6 cellular contexts compared by ENCODE assay signal in the genomic region with DNA sequence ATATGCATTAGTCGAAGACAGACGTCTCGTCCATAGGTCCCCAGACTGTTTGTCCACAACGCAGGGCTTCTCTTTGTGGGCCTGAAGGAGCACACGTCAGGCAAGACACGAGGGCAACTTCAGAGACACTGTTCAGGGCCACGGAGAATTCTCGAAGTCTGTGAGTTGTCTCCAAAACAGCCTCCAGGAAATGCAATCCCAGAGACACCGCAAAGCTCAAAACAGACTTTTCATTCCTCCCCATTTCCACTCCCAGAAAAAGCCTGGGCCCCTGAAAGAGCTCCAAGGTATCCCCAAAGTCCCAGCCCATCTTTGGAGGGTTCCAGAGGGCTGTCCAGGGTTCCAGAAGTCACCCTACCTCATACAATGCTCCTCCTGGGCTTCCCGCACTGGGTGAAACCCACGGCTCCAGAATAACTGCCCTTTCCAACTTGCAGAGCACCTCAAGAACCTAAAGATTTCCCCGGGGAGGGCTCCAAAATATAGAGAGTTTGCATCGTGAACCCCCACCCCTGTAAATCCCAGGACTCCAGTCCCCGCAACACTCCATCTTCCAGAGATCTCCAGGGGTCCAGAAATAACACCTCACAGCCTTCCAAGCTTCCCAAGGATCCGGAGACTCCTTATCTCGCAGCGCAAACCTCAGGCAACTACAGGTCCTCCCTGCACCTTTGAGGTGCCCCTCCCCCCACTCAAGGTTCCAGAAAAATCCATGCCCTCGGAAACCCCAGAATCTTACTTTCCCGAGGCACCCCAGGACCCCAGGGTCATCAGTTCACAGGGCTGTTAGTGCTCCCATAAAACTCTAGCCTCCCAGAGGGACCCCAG. TPM values are rescaled to one million over a fixed set of nuclear protein-coding genes. Genes with fewer than 3 reads are reported as not detected.
A peak's percentile ranks its signal among the peaks of the same experiment; 100 is the strongest.
DNase-seq lines count a peak whose midpoint lies in the region; ATAC-seq and TF ChIP-seq lines count a peak whose summit lies in the region.

No MANE protein-coding gene starts in this region.

- peaks cover 7% of the 10 kb centered on the region for H3K27me3 Mint-ChIP-seq in CD4-positive, CD25-positive, alpha-beta regulatory T cell

- peaks cover 8% of the 10 kb centered on the region for H3K36me3 Mint-ChIP-seq in CD4-positive, CD25-positive, alpha-beta regulatory T cell

- peaks cover 52% of the 10 kb centered on the region for H3K4me1 ChIP-seq in CD4-positive, CD25-positive, alpha-beta regulatory T cell (ENCODE audit: control insufficient read depth, insufficient read depth, low read length, poor library complexity, severe bottlenecking)
- H3K4me1 ChIP-seq in OCI-LY1 (ENCODE audit: insufficient read depth, low read length, severe bottlenecking) (peaks cover 52% of the 10 kb centered on the region), testis (peaks cover 29% of the 10 kb centered on the region)

- H3F3A ChIP-seq in OCI-LY1 (ENCODE audit: insufficient read depth, low read length), result peaks cover 5% of the 10 kb centered on the region; the same call in 1 of the 2 replicates

- DNase-seq in CD4-positive, CD25-positive, alpha-beta regulatory T cell, result no peak
- DNase-seq in left ventricle myocardium superior (peak; percentile 55), testis (peak; percentile 49), SHP77 (lab: John Stamatoyannopoulos, UW) (no peak), cerebellar nuclear complex (lab: John Stamatoyannopoulos, UW) (no peak)

- H3K4me3 Mint-ChIP-seq in CD4-positive, CD25-positive, alpha-beta regulatory T cell, result peak overlapping the region; percentile 99 to 100 (median 99)

- TF ChIP-seq CTCF in OCI-LY1 (IDR thresholded peaks at IDR 0.05; ENCODE audit: low read length) (no peak), testis (IDR thresholded peaks at IDR 0.05) (no peak)

- H3K4me3 ChIP-seq in CD4-positive, CD25-positive, alpha-beta regulatory T cell (ENCODE audit: low read depth, low read length), result peak overlapping the region; percentile 61
- peak overlapping the region; percentile 57 for H3K4me3 ChIP-seq in OCI-LY1 (ENCODE audit: low read depth, low read length, poor library complexity, severe bottlenecking)
- H3K4me3 ChIP-seq in testis, result peak overlapping the region; percentile 84 to 97

- TF ChIP-seq POLR2A in testis (IDR thresholded peaks at IDR 0.05), result no peak

- peaks cover 19% of the 10 kb centered on the region for H3K36me3 ChIP-seq in CD4-positive, CD25-positive, alpha-beta regulatory T cell (ENCODE audit: control insufficient read depth, insufficient read depth, low read length)
- peaks cover 38% of the 10 kb centered on the region for H3K36me3 ChIP-seq in OCI-LY1 (ENCODE audit: insufficient read depth, low read length)
- H3K36me3 ChIP-seq in testis (ENCODE audit: low read depth, missing control alignments), result no peaks in the 10 kb centered on the region

- ATAC-seq in CD4-positive, CD25-positive, alpha-beta regulatory T cell (ENCODE audit: low read depth in 2 of 2), result no peak
- no peak for ATAC-seq in left ventricle myocardium superior

- peaks cover 4 to 64% (median 36%) of the 10 kb centered on the region in 4 donors for H3K4me1 Mint-ChIP-seq in CD4-positive, CD25-positive, alpha-beta regulatory T cell

- WGBS in testis, 2 donors, result 11 to 13% methylated on average over 10 to 18 of the region's 19 CpGs

- no peaks in the 10 kb centered on the region for H4K20me1 ChIP-seq in OCI-LY1 (ENCODE audit: insufficient read depth, low read length)

- H3K4me2 ChIP-seq in OCI-LY1 (ENCODE audit: low read length), result peak overlapping the region; percentile 94

- no peaks in the 10 kb centered on the region for H3K9me3 ChIP-seq in CD4-positive, CD25-positive, alpha-beta regulatory T cell (ENCODE audit: control insufficient read depth in 2 of 2, low read length in 2 of 2)
- H3K9me3 ChIP-seq in OCI-LY1 (ENCODE audit: low read length) (no peaks in the 10 kb centered on the region), testis (no peaks in the 10 kb centered on the region)

- H3K27ac ChIP-seq in CD4-positive, CD25-positive, alpha-beta regulatory T cell (ENCODE audit: insufficient read depth, low read length, poor library complexity, severe bottlenecking), result peak overlapping the region; percentile 82
- H3K27ac ChIP-seq in OCI-LY1 (ENCODE audit: low read depth, low read length, poor library complexity, severe bottlenecking) (peak overlapping the region; percentile 87), testis (peak overlapping the region; percentile 92 to 93)

- 0 out of 2 replicates have a peak, but pooled peaks cover 4% of the 10 kb centered on the region for H3K79me2 ChIP-seq in OCI-LY1 (ENCODE audit: insufficient read depth, low read length)

- H3K9me3 Mint-ChIP-seq in CD4-positive, CD25-positive, alpha-beta regulatory T cell, result no peaks in the 10 kb centered on the region

- intact Hi-C loops in left ventricle myocardium superior (cut with micrococcal nuclease) (no loop called here), testis (cut with DNase I; ENCODE audit: low total_unique reads) (no loop called here)

- no peaks in the 10 kb centered on the region for H3K9me2 ChIP-seq in OCI-LY1 (ENCODE audit: low read depth, low read length)

- H3K27me3 ChIP-seq in CD4-positive, CD25-positive, alpha-beta regulatory T cell (ENCODE audit: control insufficient read depth, insufficient read depth, low read length), result no peaks in the 10 kb centered on the region
- H3K27me3 ChIP-seq in OCI-LY1 (ENCODE audit: insufficient read depth, low read length), result no peaks in the 10 kb centered on the region
- no peaks in the 10 kb centered on the region for H3K27me3 ChIP-seq in testis

- H3K9ac ChIP-seq in OCI-LY1 (ENCODE audit: low read length), result peak overlapping the region; percentile 85

- H3K27ac Mint-ChIP-seq in CD4-positive, CD25-positive, alpha-beta regulatory T cell, result peak overlapping the region; percentile 86 to 98 (median 94)

- H2AFZ ChIP-seq in OCI-LY1 (ENCODE audit: low read length), result no peak overlapping the region

RNA-seq across cellular contexts. Expression of a gene that starts 0.7 kb away (rescaled TPM):
- 575 TPM for total RNA-seq in CD4-positive, CD25-positive, alpha-beta regulatory T cell
- polyA plus RNA-seq in CD4-positive, CD25-positive, alpha-beta regulatory T cell, result 1,000 to 10,000 TPM; 4,061 to 5,675 (median 4,823) TPM
- total RNA-seq in left ventricle myocardium superior, result 684 TPM
- total RNA-seq in testis, result 100 to 1,000 TPM; 746 to 935 TPM
- 1,424 TPM for polyA plus RNA-seq in testis (ENCODE audit: insufficient read depth, low read depth, low replicate concordance)

RNA-seq across cellular contexts. Expression of a gene that starts 9.7 kb away (rescaled TPM):
- 92.8 TPM for total RNA-seq in CD4-positive, CD25-positive, alpha-beta regulatory T cell
- 10 to 100 TPM; 47.9 to 73.1 (median 61.1) TPM for polyA plus RNA-seq in CD4-positive, CD25-positive, alpha-beta regulatory T cell
- total RNA-seq in left ventricle myocardium superior (22.0 TPM), testis (10 to 100 TPM; 50.1 to 52.1 TPM)
- 48.7 TPM for polyA plus RNA-seq in testis (ENCODE audit: insufficient read depth, low read depth, low replicate concordance)

RNA-seq across cellular contexts. Expression of a gene that starts 28.7 kb away (rescaled TPM):
- total RNA-seq in CD4-positive, CD25-positive, alpha-beta regulatory T cell, result 37.1 TPM
- polyA plus RNA-seq in CD4-positive, CD25-positive, alpha-beta regulatory T cell, result 10 to 100 TPM; 24.5 to 28.8 (median 26.2) TPM
- total RNA-seq in left ventricle myocardium superior (103 TPM), testis (10 to 100 TPM; 21.1 to 23.6 TPM)
- polyA plus RNA-seq in testis (ENCODE audit: insufficient read depth, low read depth, low replicate concordance), result 13.8 TPM

RNA-seq across cellular contexts. Expression of a gene that starts 29.3 kb away (rescaled TPM):
- 18.5 TPM for total RNA-seq in CD4-positive, CD25-positive, alpha-beta regulatory T cell
- polyA plus RNA-seq in CD4-positive, CD25-positive, alpha-beta regulatory T cell, result 10 to 100 TPM; 49.1 to 60.2 (median 52.9) TPM
- 44.4 TPM for total RNA-seq in left ventricle myocardium superior
- 100 to 1,000 TPM; 299 to 395 TPM for total RNA-seq in testis
- polyA plus RNA-seq in testis (ENCODE audit: insufficient read depth, low read depth, low replicate concordance), result 528 TPM

RNA-seq across cellular contexts. Expression of a gene that starts 30.9 kb away (rescaled TPM):
- not detected for total RNA-seq in CD4-positive, CD25-positive, alpha-beta regulatory T cell
- polyA plus RNA-seq in CD4-positive, CD25-positive, alpha-beta regulatory T cell, result 1 to 10 TPM in 2 of 4 donors, under 1 TPM in 2; 0.68 to 2.4 (median 1.1) TPM
- total RNA-seq in left ventricle myocardium superior (not detected), testis (1 to 10 TPM; 2.3 to 2.4 TPM)
- polyA plus RNA-seq in testis (ENCODE audit: insufficient read depth, low read depth, low replicate concordance), result 3.1 TPM

Comparison
In these comparisons a context has a peak if more than half of its experiments do, and no peak if none do; other contexts are left out.
1. DNase-seq: peak in left ventricle myocardium superior (single experiment) and testis (single experiment); none in CD4-positive, CD25-positive, alpha-beta regulatory T cell (0 of 3), SHP77 (0 of 2) and cerebellar nuclear complex (0 of 2).
2. Peak in every context shown above with its lines, with median percentiles within 50 percentile points of each other: H3K27ac ChIP-seq and H3K4me3 ChIP-seq.